In genomic region chr2:12725238-12726187, GRCh38 we compare ENCODE assay signal across 11 cellular contexts. TPM values are rescaled to one million over a fixed set of nuclear protein-coding genes. Genes with fewer than 3 reads are reported as not detected.
DNase-seq lines count a peak whose midpoint lies in the region; ATAC-seq and TF ChIP-seq lines count a peak whose summit lies in the region.
"Had no signal": no experiment of that assay in that cellular context is flagged by ENCODE, and none has a peak within 500 bp of the region (broad histone marks: within the 10 kb centered on the region; RNA-seq: fewer than 3 reads in every experiment).

No MANE protein-coding gene starts in this region.

- H3K36me3 ChIP-seq in right lobe of liver (no peaks in the 10 kb centered on the region), thyroid gland (peaks cover 0 to 9% of the 10 kb centered on the region in 2 donors)

- no peaks in the 10 kb centered on the region for H3K27me3 Mint-ChIP-seq in activated CD4-positive, alpha-beta T cell treated with anti-CD3 and anti-CD28 coated beads, Interleukin-2, amount 10 ng/mL, durations not matched to agents 7 days and 5 days
- no peaks in the 10 kb centered on the region for H3K27me3 Mint-ChIP-seq in activated T-helper 17 cell treated with anti-CD3 and anti-CD28 coated beads, Interleukin-2, amount 50 U/mL, for 72 hours

- H3K4me1 Mint-ChIP-seq in activated CD4-positive, alpha-beta T cell treated with anti-CD3 and anti-CD28 coated beads, Interleukin-2, amount 10 ng/mL, durations not matched to agents 7 days and 5 days = peaks cover 94% of the 10 kb centered on the region
- peaks cover 67% of the 10 kb centered on the region for H3K4me1 Mint-ChIP-seq in activated T-helper 17 cell treated with anti-CD3 and anti-CD28 coated beads, Interleukin-2, amount 50 U/mL, for 72 hours

- H3K27ac Mint-ChIP-seq in activated CD4-positive, alpha-beta T cell treated with anti-CD3 and anti-CD28 coated beads, Interleukin-2, amount 10 ng/mL, durations not matched to agents 7 days and 5 days = peak overlapping the region; percentile 10
- no peak overlapping the region for H3K27ac Mint-ChIP-seq in activated T-helper 17 cell treated with anti-CD3 and anti-CD28 coated beads, Interleukin-2, amount 50 U/mL, for 72 hours
- H3K27ac Mint-ChIP-seq: neural progenitor cell had no signal

- H3K9me3 Mint-ChIP-seq in activated CD4-positive, alpha-beta T cell treated with anti-CD3 and anti-CD28 coated beads, Interleukin-2, amount 10 ng/mL, durations not matched to agents 7 days and 5 days = no peaks in the 10 kb centered on the region
- no peaks in the 10 kb centered on the region for H3K9me3 Mint-ChIP-seq in activated T-helper 17 cell treated with anti-CD3 and anti-CD28 coated beads, Interleukin-2, amount 50 U/mL, for 72 hours
- H3K9me3 Mint-ChIP-seq: neural progenitor cell had no signal

- POLR2A ChIA-PET in activated CD4-positive, alpha-beta T cell treated with anti-CD3 and anti-CD28 coated beads, Interleukin-2, amount 10 ng/mL, durations not matched to agents 7 days and 5 days (lab: Charles Lee) = no interaction called here

- no peak for ATAC-seq in activated T-helper 17 cell treated with anti-CD3 and anti-CD28 coated beads, Interleukin-2, amount 50 U/mL, for 72 hours (replicated peaks)
- ATAC-seq in right lobe of liver (peak; percentile 89 to 92 (median 90)), GM18498 (IDR thresholded peaks at IDR 0.05; ENCODE audit: unreplicated experiment) (no peak), HG02642 (IDR thresholded peaks at IDR 0.05; ENCODE audit: poor library complexity, unreplicated experiment) (no peak)
- ATAC-seq: GM12878 had no signal

- peak overlapping the region in 2 of 3 donors; percentile 12 to 15 for H3K4me3 ChIP-seq in right lobe of liver
- H3K4me3 ChIP-seq in thyroid gland (replicated peaks in 1 of 3) = peak overlapping the region in 1 of 3 donors; percentile 1
- H3K4me3 ChIP-seq: GM12878, neural progenitor cell had no signal

- H3K4me3 Mint-ChIP-seq in activated CD4-positive, alpha-beta T cell treated with anti-CD3 and anti-CD28 coated beads, Interleukin-2, amount 10 ng/mL, durations not matched to agents 7 days and 5 days = no peak overlapping the region
- H3K4me3 Mint-ChIP-seq in activated T-helper 17 cell treated with anti-CD3 and anti-CD28 coated beads, Interleukin-2, amount 50 U/mL, for 72 hours = peak overlapping the region; percentile 98
- H3K4me3 Mint-ChIP-seq: neural progenitor cell had no signal

- no peak for DNase-seq in activated CD4-positive, alpha-beta T cell treated with anti-CD3 and anti-CD28 coated beads, Interleukin-2, amount 10 ng/mL, durations not matched to agents 7 days and 5 days
- no peak for DNase-seq in activated CD4-positive, alpha-beta T cell treated with anti-CD3 and anti-CD28 coated beads, Interleukin-2, amount 50 U/mL, for 4 hours
- peak; percentile 68 to 77 (median 73) for DNase-seq in right lobe of liver
- DNase-seq in thyroid gland = peak; percentile 86 to 90
- no peak for DNase-seq in SKM-1 (lab: John Stamatoyannopoulos, UW; ENCODE audit: unreplicated experiment)
- DNase-seq: trophoblast cell had no signal

- H3K4me1 ChIP-seq in right lobe of liver = peaks cover 0 to 24% (median 10%) of the 10 kb centered on the region in 4 donors
- peaks cover 22 to 49% of the 10 kb centered on the region in 2 donors for H3K4me1 ChIP-seq in thyroid gland

- intact Hi-C loops in right lobe of liver (cut with DNase I) (no loop called here), thyroid gland (cut with DNase I) (loop anchor here (10.0 kb wide), 1 partner anchor 209 kb away; no protein-coding TSS in a partner anchor)

- TF ChIP-seq POLR2A in right lobe of liver (IDR thresholded peaks at IDR 0.05) = no peak
- no peak for TF ChIP-seq POLR2A in thyroid gland (IDR thresholded peaks at IDR 0.05)

- H3K9me3 ChIP-seq in right lobe of liver (no peaks in the 10 kb centered on the region), thyroid gland (no peaks in the 10 kb centered on the region)

- 16% methylated on average over 9 of the region's 11 CpGs for WGBS in right lobe of liver (ENCODE audit: insufficient coverage, low coverage, low lambda C conversion rate, missing lambda C conversion rate)
- 35 to 55% methylated on average over 11 of the region's 11 CpGs for WGBS in thyroid gland, 2 donors

- peaks cover 98% of the 10 kb centered on the region for H3K36me3 Mint-ChIP-seq in activated CD4-positive, alpha-beta T cell treated with anti-CD3 and anti-CD28 coated beads, Interleukin-2, amount 10 ng/mL, durations not matched to agents 7 days and 5 days (ENCODE audit: low read depth)
- H3K36me3 Mint-ChIP-seq in activated T-helper 17 cell treated with anti-CD3 and anti-CD28 coated beads, Interleukin-2, amount 50 U/mL, for 72 hours (ENCODE audit: low read depth) = peaks cover 85% of the 10 kb centered on the region

- CTCF ChIA-PET in activated CD4-positive, alpha-beta T cell treated with anti-CD3 and anti-CD28 coated beads, Interleukin-2, amount 10 ng/mL, durations not matched to agents 7 days and 5 days (lab: Charles Lee) = interaction anchor here (2.7 kb wide), 1 partner anchor 9 kb away, joined by 10 read pairs; the partner anchor contains the start of gene TRIB2

- no peak for TF ChIP-seq CTCF in right lobe of liver (IDR thresholded peaks at IDR 0.05)
- TF ChIP-seq CTCF in thyroid gland (IDR thresholded peaks at IDR 0.05) = no peak

- H3K27me3 ChIP-seq in right lobe of liver (no peaks in the 10 kb centered on the region), thyroid gland (no peaks in the 10 kb centered on the region)
- H3K27me3 ChIP-seq: neural progenitor cell had no signal

- peak overlapping the region; percentile 77 to 95 (median 78) for H3K27ac ChIP-seq in right lobe of liver
- peak overlapping the region; percentile 62 to 76 (median 76) for H3K27ac ChIP-seq in thyroid gland
- H3K27ac ChIP-seq: neural progenitor cell had no signal

RNA-seq across cellular contexts. Expression of gene TRIB2, which starts 8.8 kb away (rescaled TPM):
- 10 to 100 TPM; 85.4 to 96.5 TPM for total RNA-seq in activated CD4-positive, alpha-beta T cell treated with anti-CD3 and anti-CD28 coated beads, Interleukin-2, amount 10 ng/mL, durations not matched to agents 7 days and 5 days
- 10 to 100 TPM; 17.3 to 17.4 TPM for total RNA-seq in activated T-helper 17 cell treated with anti-CD3 and anti-CD28 coated beads, Interleukin-2, amount 50 U/mL, for 72 hours
- total RNA-seq in right lobe of liver (10 to 100 TPM in 5 of 6 experiments, 1 to 10 TPM in 1; 9.1 to 24.4 (median 15.3) TPM), thyroid gland (10 to 100 TPM; 30.8 to 59.8 (median 37.1) TPM)

Comparison
In these comparisons a context has a peak if more than half of its experiments do, and no peak if none do; other contexts are left out.
1. DNase-seq: peak in right lobe of liver (3 of 3) and thyroid gland (2 of 2); none in activated CD4-positive, alpha-beta T cell treated with anti-CD3 and anti-CD28 coated beads, Interleukin-2, amount 10 ng/mL, durations not matched to agents 7 days and 5 days (single experiment), activated CD4-positive, alpha-beta T cell treated with anti-CD3 and anti-CD28 coated beads, Interleukin-2, amount 50 U/mL, for 4 hours (0 of 2) and SKM-1 (single experiment).
2. ATAC-seq: peak in right lobe of liver (4 of 4); none in activated T-helper 17 cell treated with anti-CD3 and anti-CD28 coated beads, Interleukin-2, amount 50 U/mL, for 72 hours (single experiment), GM18498 (single experiment) and HG02642 (single experiment).